In the genomic region with DNA sequence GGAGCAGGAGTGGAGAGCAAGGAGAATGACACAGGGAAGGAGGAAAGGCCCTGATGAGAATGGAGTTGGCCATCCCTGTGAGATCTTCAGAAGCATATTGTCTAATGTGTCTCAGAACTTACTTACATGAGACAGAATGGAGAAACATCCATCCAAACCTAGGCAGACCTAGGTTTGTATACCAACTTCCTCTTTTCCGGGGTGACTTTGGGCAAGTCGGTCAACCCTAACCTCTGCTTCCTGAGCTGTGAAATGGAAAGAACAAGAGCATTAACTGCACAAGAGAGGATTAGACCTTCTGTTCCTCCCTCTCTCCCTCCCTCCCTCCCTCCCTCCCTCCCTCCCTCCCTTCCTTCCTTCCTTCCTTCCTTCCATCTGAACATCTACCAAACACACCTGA, we compare ENCODE assay signal across 28 cellular contexts. TPM values are rescaled to one million over a fixed set of nuclear protein-coding genes. Genes with fewer than 3 reads are reported as not detected.
DNase-seq lines count a peak whose midpoint lies in the region; ATAC-seq and TF ChIP-seq lines count a peak whose summit lies in the region.
"Had no signal": no experiment of that assay in that cellular context is flagged by ENCODE, and none has a peak within 500 bp of the region (broad histone marks: within the 10 kb centered on the region; RNA-seq: fewer than 3 reads in every experiment).

No MANE protein-coding gene starts in this region.

- BruUV-seq in OCI-LY7 (replicated peaks; lab: Mats Ljungman, UMichigan) = no TSS peak

- no peaks in the 10 kb centered on the region for H3K9me3 ChIP-seq in OCI-LY7 (ENCODE audit: low read length)
- H3K9me3 ChIP-seq in CD8-positive, alpha-beta T cell (ENCODE audit: low read length) = no peaks in the 10 kb centered on the region
- H3K9me3 ChIP-seq: mucosa of descending colon had no signal

- H3K9me3 Mint-ChIP-seq in stimulated activated naive B cell treated with anti-CD40 and anti-IgM and Interleukin-4, amounts not matched to agents 10 μg/mL and 1 μg/mL and 100 μg/mL, for 72 hours = no peaks in the 10 kb centered on the region
- H3K9me3 Mint-ChIP-seq in CD8-positive, alpha-beta T cell = no peaks in the 10 kb centered on the region
- H3K9me3 Mint-ChIP-seq: activated T-cell treated with anti-CD3 and anti-CD28 coated beads, Interleukin-2, amount 50 U/mL, for 4 hours; GM23338; neural progenitor cell; type B pancreatic cell had no signal

- ATAC-seq in HG02852 (IDR thresholded peaks at IDR 0.05; ENCODE audit: unreplicated experiment) (peak; percentile 43), left colon (no peak)
- peak; percentile 60 to 77 for ATAC-seq in stimulated activated naive B cell treated with anti-CD40 and anti-IgM and Interleukin-4, amounts not matched to agents 10 μg/mL and 1 μg/mL and 100 μg/mL, for 72 hours (replicated peaks)
- no peak for ATAC-seq in CD8-positive, alpha-beta T cell
- ATAC-seq: activated T-cell treated with anti-CD3 and anti-CD28 coated beads, Interleukin-2, amount 50 U/mL, for 4 hours; GM23338; mucosa of descending colon; Panc1 had no signal

- POLR2A ChIA-PET in OCI-LY7 (lab: Charles Lee) = no interaction called here
- POLR2A ChIA-PET in CD8-positive, alpha-beta T cell (lab: Charles Lee) = no interaction called here

- no peak overlapping the region for H3K4me3 ChIP-seq in OCI-LY7 (ENCODE audit: low read depth, low read length, poor library complexity, severe bottlenecking)
- H3K4me3 ChIP-seq in CD8-positive, alpha-beta T cell (ENCODE audit: low read depth, low read length) = no peak overlapping the region
- H3K4me3 ChIP-seq: dorsolateral prefrontal cortex, GM23338, mucosa of descending colon, neural progenitor cell had no signal

- H3K79me2 ChIP-seq in OCI-LY7 (ENCODE audit: insufficient read depth, low read depth, low read length) = no peaks in the 10 kb centered on the region

- H3K27ac Mint-ChIP-seq in stimulated activated naive B cell treated with anti-CD40 and anti-IgM and Interleukin-4, amounts not matched to agents 10 μg/mL and 1 μg/mL and 100 μg/mL, for 72 hours = no peak overlapping the region
- no peak overlapping the region for H3K27ac Mint-ChIP-seq in CD8-positive, alpha-beta T cell
- H3K27ac Mint-ChIP-seq: GM23338, neural progenitor cell, progenitor cell of endocrine pancreas, type B pancreatic cell had no signal

- CTCF ChIA-PET in OCI-LY7 (lab: Charles Lee; ENCODE audit: unreplicated experiment) = interaction anchor here (1.2 kb wide), 1 partner anchor 196 kb away, joined by 3 read pairs; no protein-coding TSS in a partner anchor
- CTCF ChIA-PET in CD8-positive, alpha-beta T cell (lab: Charles Lee) = interaction anchor here (2.9 kb wide), 1 partner anchor 15 kb away, joined by 13 read pairs; no protein-coding TSS in a partner anchor

- no peak overlapping the region for H2AFZ ChIP-seq in OCI-LY7 (ENCODE audit: low read length)
- H2AFZ ChIP-seq: GM23338, neural progenitor cell had no signal

- no peaks in the 10 kb centered on the region for H3K27me3 ChIP-seq in CD8-positive, alpha-beta T cell (ENCODE audit: insufficient read depth, low read length)

- peak; percentile 4 to 21 for DNase-seq in NOMO-1 (lab: John Stamatoyannopoulos, UW; ENCODE audit: unreplicated experiment in 2 of 2)
- no peak for DNase-seq in NOMO-1 treated with dmso at 0.1 percent for 144 hours (lab: John Stamatoyannopoulos, UW; ENCODE audit: unreplicated experiment)
- DNase-seq in OCI-LY7 (ENCODE audit: low spot score) = peak; percentile 57
- no peak for DNase-seq in stimulated activated naive B cell treated with anti-CD40 and anti-IgM and Interleukin-4, amounts not matched to agents 10 μg/mL and 1 μg/mL and 100 μg/mL, for 72 hours
- no peak for DNase-seq in left colon
- no peak for DNase-seq in CD8-positive, alpha-beta T cell
- no peak for DNase-seq in activated CD4-positive, alpha-beta T cell treated with anti-CD3 and anti-CD28 coated beads for 1 hour
- DNase-seq: 8988T; activated naive CD4-positive, alpha-beta T cell treated with anti-CD3 and anti-CD28 coated beads, Interleukin-2, amount 50 U/mL, for 16 hours; activated T-cell treated with anti-CD3 and anti-CD28 coated beads, Interleukin-2, amount 50 U/mL, for 4 hours; anterior cingulate cortex; caudate nucleus; DMS79; dorsolateral prefrontal cortex; mucosa of descending colon; NCI-H226; NCI-H774; stimulated activated CD4-positive, alpha-beta T cell treated with anti-CD3 and anti-CD28 coated beads, Interleukin-1b, Interleukin-23, amount 100 ng/mL, for 48 hours; stimulated activated naive CD4-positive, alpha-beta T cell treated with Interleukin-2 at 50 U/mL for 16 hours had no signal

- H3K27ac ChIP-seq in OCI-LY7 (ENCODE audit: low read depth, low read length, poor library complexity, severe bottlenecking) = no peak overlapping the region
- no peak overlapping the region for H3K27ac ChIP-seq in CD8-positive, alpha-beta T cell (ENCODE audit: low read depth, low read length)
- H3K27ac ChIP-seq: dorsolateral prefrontal cortex, neural progenitor cell had no signal

- H3K4me3 Mint-ChIP-seq in stimulated activated naive B cell treated with anti-CD40 and anti-IgM and Interleukin-4, amounts not matched to agents 10 μg/mL and 1 μg/mL and 100 μg/mL, for 72 hours = no peak overlapping the region
- H3K4me3 Mint-ChIP-seq in CD8-positive, alpha-beta T cell = no peak overlapping the region
- H3K4me3 Mint-ChIP-seq: activated T-cell treated with anti-CD3 and anti-CD28 coated beads, Interleukin-2, amount 50 U/mL, for 4 hours; GM23338; neural progenitor cell; type B pancreatic cell had no signal

- no peaks in the 10 kb centered on the region for H3K36me3 ChIP-seq in OCI-LY7 (ENCODE audit: insufficient read depth, low read length)
- no peaks in the 10 kb centered on the region for H3K36me3 ChIP-seq in CD8-positive, alpha-beta T cell (ENCODE audit: insufficient read depth, low read length)
- H3K36me3 ChIP-seq: neural progenitor cell had no signal

- H3K4me1 Mint-ChIP-seq in stimulated activated naive B cell treated with anti-CD40 and anti-IgM and Interleukin-4, amounts not matched to agents 10 μg/mL and 1 μg/mL and 100 μg/mL, for 72 hours = peaks cover 10 to 19% of the 10 kb centered on the region in 2 donors
- H3K4me1 Mint-ChIP-seq in CD8-positive, alpha-beta T cell (ENCODE audit: low read depth) = no peaks in the 10 kb centered on the region

- TF ChIP-seq CTCF in OCI-LY7 (conservative IDR thresholded peaks at IDR 0.05; ENCODE audit: low read length) = no peak
- no peak for TF ChIP-seq CTCF in CD8-positive, alpha-beta T cell (IDR thresholded peaks at IDR 0.05)

- no peaks in the 10 kb centered on the region for H4K20me1 ChIP-seq in OCI-LY7 (ENCODE audit: insufficient read depth, low read length)

- H3K27me3 Mint-ChIP-seq in stimulated activated naive B cell treated with anti-CD40 and anti-IgM and Interleukin-4, amounts not matched to agents 10 μg/mL and 1 μg/mL and 100 μg/mL, for 72 hours = peaks cover 0 to 20% of the 10 kb centered on the region in 2 donors
- peaks cover 43% of the 10 kb centered on the region for H3K27me3 Mint-ChIP-seq in CD8-positive, alpha-beta T cell (ENCODE audit: low read depth)

- no peaks in the 10 kb centered on the region for H3K9me2 ChIP-seq in OCI-LY7 (ENCODE audit: insufficient read depth, low read length)

- H3K4me1 ChIP-seq in OCI-LY7 (ENCODE audit: insufficient read depth, low read length, poor library complexity, severe bottlenecking) = peaks cover 27% of the 10 kb centered on the region
- no peaks in the 10 kb centered on the region for H3K4me1 ChIP-seq in CD8-positive, alpha-beta T cell (ENCODE audit: insufficient read depth, low read length)
- H3K4me1 ChIP-seq: neural progenitor cell had no signal

- intact Hi-C loops in OCI-LY7 (cut with micrococcal nuclease; ENCODE audit: unreplicated experiment) (no loop called here), left colon (cut with DNase I, micrococcal nuclease) (no loop called here)
- intact Hi-C loops in CD8-positive, alpha-beta T cell (cut with DNase I, micrococcal nuclease) = no loop called here

- no peaks in the 10 kb centered on the region for H3K36me3 Mint-ChIP-seq in stimulated activated naive B cell treated with anti-CD40 and anti-IgM and Interleukin-4, amounts not matched to agents 10 μg/mL and 1 μg/mL and 100 μg/mL, for 72 hours
- no peaks in the 10 kb centered on the region for H3K36me3 Mint-ChIP-seq in CD8-positive, alpha-beta T cell
- H3K36me3 Mint-ChIP-seq: neural progenitor cell, type B pancreatic cell had no signal

- 0 out of 2 replicates have a peak overlapping the region, but pooled peaks have one; percentile 17 for H3K4me2 ChIP-seq in OCI-LY7 (ENCODE audit: low read length)
- H3K4me2 ChIP-seq: GM23338, neural progenitor cell had no signal

RNA-seq across cellular contexts. Expression of a gene that starts 4.5 kb away (rescaled TPM):
- total RNA-seq in OCI-LY7 (2014; rRNA removed; shearing (Covaris generic)) = not detected in 2 replicates
- total RNA-seq in OCI-LY7 (2022) (not detected in 2 replicates), left colon (not detected)
- not detected for total RNA-seq in CD8-positive, alpha-beta T cell
- total RNA-seq: activated T-cell treated with anti-CD3 and anti-CD28 coated beads, Interleukin-2, amount 50 U/mL, for 4 hours; GM23338; mucosa of descending colon; progenitor cell of endocrine pancreas; SK-MEL-5; skeletal muscle tissue; T-helper 2 cell treated with Interferon-gamma antibody and Interleukin-4, amounts not matched to agents 100 ng/mL and 5 ng/mL, for 36 hours had no signal

RNA-seq across cellular contexts. Expression of a gene that starts 56.6 kb away (rescaled TPM):
- not detected in 2 replicates for total RNA-seq in OCI-LY7 (2014; rRNA removed; shearing (Covaris generic))
- total RNA-seq in OCI-LY7 (2022) = not detected in 2 replicates
- total RNA-seq in left colon = 10 to 100 TPM; 27.6 to 45.5 TPM
- under 1 TPM in 1 of 2 experiments, not detected in 1; 0.39 TPM for total RNA-seq in CD8-positive, alpha-beta T cell
- total RNA-seq: T-helper 2 cell treated with Interferon-gamma antibody and Interleukin-4, amounts not matched to agents 100 ng/mL and 5 ng/mL, for 36 hours had no signal

Comparison
In these comparisons a context has a peak if more than half of its experiments do, and no peak if none do; other contexts are left out.
1. DNase-seq: peak in NOMO-1 (2 of 2) and OCI-LY7 (single experiment); none in NOMO-1 treated with dmso at 0.1 percent for 144 hours (single experiment), stimulated activated naive B cell treated with anti-CD40 and anti-IgM and Interleukin-4, amounts not matched to agents 10 μg/mL and 1 μg/mL and 100 μg/mL, for 72 hours (single experiment), left colon (0 of 2), CD8-positive, alpha-beta T cell (0 of 7) and activated CD4-positive, alpha-beta T cell treated with anti-CD3 and anti-CD28 coated beads for 1 hour (single experiment).
2. ATAC-seq: peak in HG02852 (single experiment) and stimulated activated naive B cell treated with anti-CD40 and anti-IgM and Interleukin-4, amounts not matched to agents 10 μg/mL and 1 μg/mL and 100 μg/mL, for 72 hours (2 of 2); none in left colon (single experiment) and CD8-positive, alpha-beta T cell (single experiment).
3. RNA of a gene that starts 56.6 kb away (total RNA-seq): 27.6 to 45.5 TPM in left colon; 0.39 TPM in CD8-positive, alpha-beta T cell and not detected in OCI-LY7; every median in the first group is over 10 times any median in the second.